Comparison of ENCODE assay signal across 28 cellular contexts in genomic region chr3:30504939-30505338, GRCh38.
"Had no signal": no experiment of that assay in that cellular context is flagged by ENCODE, and none has a peak within 500 bp of the region (broad histone marks: within the 10 kb centered on the region; RNA-seq: fewer than 3 reads in every experiment).

No MANE protein-coding gene starts in this region.

- H3K27ac ChIP-seq: body of pancreas, esophagus muscularis mucosa, left ventricle myocardium inferior, pancreas, prostate gland, sigmoid colon, suprapubic skin, tibial artery, WERI-Rb-1 had no signal

- H3K9me3 ChIP-seq: body of pancreas, esophagus muscularis mucosa, left ventricle myocardium inferior, pancreas, prostate gland, sigmoid colon, suprapubic skin, tibial artery had no signal

- H3K27me3 ChIP-seq: body of pancreas, esophagus muscularis mucosa, pancreas, sigmoid colon, suprapubic skin, tibial artery had no signal

- H3K4me1 ChIP-seq: body of pancreas, esophagus muscularis mucosa, left ventricle myocardium inferior, pancreas, prostate gland, sigmoid colon, suprapubic skin, tibial artery had no signal

- FAIRE-seq: endothelial cell of umbilical vein, islet of Langerhans, pancreas had no signal

- DNase-seq: activated CD4-positive, alpha-beta memory T cell treated with anti-CD3 and anti-CD28 coated beads for 36 hours; activated CD4-positive, alpha-beta T cell treated with anti-CD3 and anti-CD28 coated beads, Interleukin-2, amount 10 ng/mL, durations not matched to agents 24 days and 14 days; activated CD4-positive, CD25-positive, alpha-beta regulatory T cell treated with anti-CD3 and anti-CD28 coated beads, Interleukin-2, amount 50 U/mL, for 72 hours; activated CD8-positive, alpha-beta memory T cell treated with anti-CD3 and anti-CD28 coated beads, Interleukin-2, amount 50 U/mL, for 48 hours; activated naive CD8-positive, alpha-beta T cell treated with anti-CD3 and anti-CD28 coated beads, Interleukin-2, amount 50 U/mL, for 24 hours; activated T-cell treated with anti-CD3 and anti-CD28 coated beads, Interleukin-2, amount 50 U/mL, for 4 hours; amygdala; body of pancreas; foreskin melanocyte; left ventricle myocardium inferior; naive thymus-derived CD4-positive, alpha-beta T cell; pancreas; retina; sigmoid colon; stimulated activated CD4-positive, alpha-beta T cell treated with anti-CD3 and anti-CD28 coated beads, Interleukin-15, amount 100 ng/mL, for 24 hours; stimulated activated CD4-positive, alpha-beta T cell treated with anti-CD3 and anti-CD28 coated beads, Interleukin-2, amount 100 ng/mL, for 24 hours; stimulated activated naive CD4-positive, alpha-beta T cell; SW 1271; T-helper 9 cell; tibial artery; WERI-Rb-1 had no signal

- H3K4me3 ChIP-seq: body of pancreas, esophagus muscularis mucosa, left ventricle myocardium inferior, lung, pancreas, prostate gland, sigmoid colon, suprapubic skin, tibial artery had no signal

- H3K36me3 ChIP-seq: esophagus muscularis mucosa, left ventricle myocardium inferior, pancreas, prostate gland, sigmoid colon, suprapubic skin, tibial artery, WERI-Rb-1 had no signal

- ATAC-seq: activated naive CD8-positive, alpha-beta T cell treated with anti-CD3 and anti-CD28 coated beads, Interleukin-2, amount 50 U/mL, for 24 hours; activated T-cell treated with anti-CD3 and anti-CD28 coated beads, Interleukin-2, amount 50 U/mL, for 4 hours; activated T-helper 17 cell treated with anti-CD3 and anti-CD28 coated beads, Interleukin-2, amount 50 U/mL, for 72 hours; body of pancreas; naive thymus-derived CD4-positive, alpha-beta T cell; pancreas had no signal
